21 cellular contexts compared by ENCODE assay signal in the genomic region with DNA sequence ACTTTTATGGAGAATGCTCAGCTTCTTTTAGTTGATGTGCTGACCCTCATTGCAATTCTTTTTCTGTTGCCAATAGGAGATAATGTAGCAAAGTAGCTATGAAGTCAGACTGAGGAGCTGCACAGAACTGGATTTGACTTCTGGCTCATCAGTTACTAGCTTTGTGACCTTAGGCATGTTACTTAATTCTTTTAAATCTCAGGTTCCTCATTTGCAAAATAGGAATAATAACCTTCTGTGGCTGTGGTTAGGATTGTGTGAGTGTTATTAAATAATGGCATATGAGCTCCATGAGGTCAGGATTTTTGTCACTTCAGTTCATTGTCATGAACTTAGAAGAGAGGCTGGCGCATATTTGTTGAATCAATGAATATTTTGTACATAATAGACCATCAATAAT.
DNase-seq lines count a peak whose midpoint lies in the region; TF ChIP-seq lines count a peak whose summit lies in the region.
"Had no signal": no experiment of that assay in that cellular context is flagged by ENCODE, and none has a peak within 500 bp of the region (broad histone marks: within the 10 kb centered on the region; RNA-seq: fewer than 3 reads in every experiment).

No MANE protein-coding gene starts in this region.

- H3K9me3 ChIP-seq in mammary epithelial cell (replicated peaks; ENCODE audit: insufficient read depth, low read length) (no peaks in the 10 kb centered on the region), WERI-Rb-1 (ENCODE audit: severe bottlenecking) (no peaks in the 10 kb centered on the region)
- H3K9me3 ChIP-seq: SJSA1 had no signal

- intact Hi-C loops in MCF 10A (cut with micrococcal nuclease): no loop called here
- intact Hi-C loops in mammary epithelial cell (cut with micrococcal nuclease): no loop called here

- H3K36me3 ChIP-seq in mammary epithelial cell (ENCODE audit: insufficient read depth, low read length): no peaks in the 10 kb centered on the region
- H3K36me3 ChIP-seq in WERI-Rb-1: no peaks in the 10 kb centered on the region
- H3K36me3 ChIP-seq: SJSA1 had no signal

- TF ChIP-seq CTCF in MCF 10A (IDR thresholded peaks at IDR 0.05; ENCODE audit: unreplicated experiment): no peak
- no peak for TF ChIP-seq CTCF in mammary epithelial cell (conservative IDR thresholded peaks at IDR 0.05 in 1 of 2, IDR thresholded peaks at IDR 0.05 in 1 of 2; ENCODE audit: extremely low read depth in 1 of 2, insufficient read depth in 1 of 2, low read depth in 1 of 2, low read length in 2 of 2)
- TF ChIP-seq CTCF in WERI-Rb-1 (IDR thresholded peaks at IDR 0.05; ENCODE audit: low read depth, low read length): no peak
- TF ChIP-seq CTCF in GM20000 (IDR thresholded peaks at IDR 0.05; ENCODE audit: extremely low read depth, missing control alignments): no peak

- H3K9ac ChIP-seq in mammary epithelial cell (ENCODE audit: insufficient read depth, low read length): no peak overlapping the region

- H3K4me2 ChIP-seq in mammary epithelial cell (ENCODE audit: insufficient read depth, low read depth, low read length): no peak overlapping the region

- in situ Hi-C loops in mammary epithelial cell (cut with MboI; ENCODE audit: low sequenced_read_pairs in 2 of 2): no loop called here

- no TSS peak for BruUV-seq in MCF 10A (replicated peaks; lab: Mats Ljungman, UMichigan)
- no TSS peak for BruUV-seq in mammary epithelial cell (replicated peaks; lab: Mats Ljungman, UMichigan)

- dilution Hi-C loops in mammary epithelial cell (cut with HindIII; ENCODE audit: low sequenced_read_pairs): no loop called here

- peaks cover 16% of the 10 kb centered on the region for H3K4me1 ChIP-seq in mammary epithelial cell (ENCODE audit: insufficient read depth, low read length)

- no peaks in the 10 kb centered on the region for H3K79me2 ChIP-seq in mammary epithelial cell (ENCODE audit: insufficient read depth, low read length)

- no peak overlapping the region for H2AFZ ChIP-seq in mammary epithelial cell (ENCODE audit: low read depth, low read length)

- H3K4me3 ChIP-seq in mammary epithelial cell (replicated peaks in 1 of 3; ENCODE audit: insufficient read depth in 1 of 3, low read depth in 2 of 3, low read length in 3 of 3) (no peak overlapping the region), WERI-Rb-1 (ENCODE audit: low read depth, low read length) (no peak overlapping the region)
- H3K4me3 ChIP-seq: SJSA1 had no signal

- H3K27ac ChIP-seq in mammary epithelial cell (ENCODE audit: insufficient read depth, low read depth, low read length) (no peak overlapping the region), caudate nucleus (ENCODE audit: low read depth, low read length) (peak overlapping the region; percentile 20), WERI-Rb-1 (no peak overlapping the region)
- H3K27ac ChIP-seq: SJSA1 had no signal

- POLR2A ChIA-PET in MCF 10A (lab: Yijun Ruan, JAX): interaction anchor here (0.7 to 6.7 kb wide), 5 partner anchors 14 to 629 kb away, joined by 3 to 92 read pairs (median 3); no protein-coding TSS in a partner anchor

- peak overlapping the region; percentile 99 for H3K27ac Mint-ChIP-seq in MCF 10A (ENCODE audit: low read depth, unreplicated experiment)
- H3K27ac Mint-ChIP-seq: HFFc6, T-helper 17 cell had no signal

- no peaks in the 10 kb centered on the region for H3K27me3 Mint-ChIP-seq in MCF 10A (ENCODE audit: insufficient read depth, unreplicated experiment)
- H3K27me3 Mint-ChIP-seq: B cell, T-helper 17 cell had no signal

- no peaks in the 10 kb centered on the region for H3K27me3 ChIP-seq in mammary epithelial cell (ENCODE audit: insufficient read depth, low read length)
- H3K27me3 ChIP-seq in WERI-Rb-1 (ENCODE audit: insufficient read depth, low read depth, severe bottlenecking): no peaks in the 10 kb centered on the region
- H3K27me3 ChIP-seq: SJSA1 had no signal

- H3K9me3 Mint-ChIP-seq in MCF 10A (ENCODE audit: unreplicated experiment): no peaks in the 10 kb centered on the region
- H3K9me3 Mint-ChIP-seq: CD14-positive monocyte, HFFc6 had no signal

- no peaks in the 10 kb centered on the region for H3K36me3 Mint-ChIP-seq in MCF 10A (ENCODE audit: insufficient read depth, unreplicated experiment)
- H3K36me3 Mint-ChIP-seq: CD14-positive monocyte had no signal

- H3K4me1 Mint-ChIP-seq in MCF 10A (ENCODE audit: insufficient read depth, unreplicated experiment): peaks cover 43% of the 10 kb centered on the region

- DNase-seq in MCF 10A (ENCODE audit: unreplicated experiment) (no peak), mammary epithelial cell (no peak), NOMO-1 treated with dmso at 0.1 percent for 144 hours (lab: John Stamatoyannopoulos, UW; ENCODE audit: unreplicated experiment) (peak; percentile 12), caudate nucleus (lab: John Stamatoyannopoulos, UW) (no peak), WERI-Rb-1 (no peak), OCI-M1 (lab: John Stamatoyannopoulos, UW) (no peak), activated gamma-delta T cell treated with Interleukin-2 at 50 U/mL for 16 hours (no peak), GM20000 (ENCODE audit: low spot score) (no peak)
- DNase-seq: DMS79, H7, HFFc6, KBM-7, NCI-H1694 treated with DMSO at 0.1 percent for 48 hours, NCI-H2081 treated with DMSO at 0.1 percent for 48 hours, NCI-H446, NCI-H526, SW 1271, T-helper 17 cell had no signal

- H4K20me1 ChIP-seq in mammary epithelial cell (ENCODE audit: insufficient read depth, low read length): no peaks in the 10 kb centered on the region

- CTCF ChIA-PET in MCF 10A (lab: Yijun Ruan, JAX): interaction anchor here (0.5 to 1.8 kb wide), 6 partner anchors 11 to 138 kb away, joined by 3 to 9 read pairs (median 4); no protein-coding TSS in a partner anchor
- CTCF ChIA-PET in mammary epithelial cell (lab: Charles Lee; ENCODE audit: low non-redundant PET): no interaction called here

- WGBS in mammary epithelial cell (ENCODE audit: low coverage, missing lambda C conversion rate): 94% methylated on average over 1 of the region's 1 CpG

- no peak overlapping the region for H3K4me3 Mint-ChIP-seq in MCF 10A (ENCODE audit: unreplicated experiment)
- H3K4me3 Mint-ChIP-seq: B cell, CD14-positive monocyte, HFFc6, T-helper 17 cell had no signal
